15 cellular contexts compared by ENCODE assay signal in the genomic region with DNA sequence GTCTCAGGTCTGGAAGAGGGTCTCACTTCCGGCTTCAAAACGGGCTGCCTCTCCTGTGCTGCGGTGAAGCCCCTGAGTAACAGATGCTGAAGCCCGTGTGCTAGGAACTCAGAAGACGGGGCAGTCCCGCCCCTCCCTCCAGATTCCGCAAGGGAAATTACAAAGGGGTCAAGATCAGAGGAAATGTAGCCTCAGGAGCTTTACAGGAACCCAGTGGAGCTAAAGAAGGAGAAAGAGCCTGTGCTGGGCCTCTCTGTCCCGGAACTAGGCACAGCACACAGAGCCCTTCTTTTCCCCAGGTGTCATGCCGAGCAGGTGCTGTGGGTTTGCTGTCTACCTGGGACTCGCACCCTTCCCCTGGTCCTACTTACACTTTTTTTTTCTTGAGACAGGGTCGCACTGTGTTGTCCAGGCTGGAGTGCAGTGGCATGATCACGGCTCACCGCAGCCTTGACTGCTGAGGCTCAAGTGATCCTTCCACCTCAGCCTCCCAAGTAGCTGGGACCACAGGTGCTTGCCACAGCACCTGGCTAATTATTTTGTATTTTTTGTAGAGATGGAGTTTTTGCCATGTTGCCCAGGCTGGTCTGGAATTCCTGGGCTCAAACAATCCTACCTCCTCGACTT.
"Had no signal": no experiment of that assay in that cellular context is flagged by ENCODE, and none has a peak within 500 bp of the region (broad histone marks: within the 10 kb centered on the region; RNA-seq: fewer than 3 reads in every experiment).

No MANE protein-coding gene starts in this region.

- H3K36me3 Mint-ChIP-seq: activated naive CD4-positive, alpha-beta T cell treated with anti-CD3 and anti-CD28 coated beads, Interleukin-2, amount 50 U/mL, for 24 hours; T-cell had no signal

- H3K9me3 ChIP-seq: ascending aorta, esophagus squamous epithelium, heart right ventricle, left ventricle myocardium inferior, spleen, thyroid gland had no signal

- H3K4me3 ChIP-seq: ascending aorta, esophagus squamous epithelium, heart right ventricle, left ventricle myocardium inferior, spleen, thyroid gland had no signal

- ATAC-seq: heart right ventricle, T-cell had no signal

- H3K27ac ChIP-seq: ascending aorta, esophagus squamous epithelium, heart right ventricle, left ventricle myocardium inferior, spleen, thyroid gland had no signal

- H3K27me3 ChIP-seq: ascending aorta, esophagus squamous epithelium, thyroid gland had no signal

- H3K4me1 ChIP-seq: ascending aorta, esophagus squamous epithelium, left ventricle myocardium inferior, thyroid gland had no signal

- H3K36me3 ChIP-seq: ascending aorta, esophagus squamous epithelium, heart right ventricle, left ventricle myocardium inferior, spleen, thyroid gland had no signal

- H3K4me3 Mint-ChIP-seq: activated naive CD4-positive, alpha-beta T cell treated with anti-CD3 and anti-CD28 coated beads, Interleukin-2, amount 50 U/mL, for 24 hours; T-cell had no signal

- DNase-seq: activated CD4-positive, alpha-beta T cell treated with anti-CD3 and anti-CD28 coated beads, Interleukin-2, amount 50 U/mL, for 4 hours; activated CD4-positive, CD25-positive, alpha-beta regulatory T cell treated with anti-CD3 and anti-CD28 coated beads, Interleukin-2, amount 50 U/mL, for 72 hours; activated gamma-delta T cell; effector CD8-positive, alpha-beta T cell; esophagus squamous epithelium; heart right ventricle; kidney glomerular epithelial cell; left ventricle myocardium inferior; spleen; stimulated activated CD4-positive, alpha-beta T cell treated with anti-CD3 and anti-CD28 coated beads, Interleukin-4, amount 100 ng/mL, for 4 hours; stimulated activated naive CD4-positive, alpha-beta T cell; T-cell; thyroid gland had no signal

- H3K27me3 Mint-ChIP-seq: activated naive CD4-positive, alpha-beta T cell treated with anti-CD3 and anti-CD28 coated beads, Interleukin-2, amount 50 U/mL, for 24 hours; T-cell had no signal

- H3K27ac Mint-ChIP-seq: activated naive CD4-positive, alpha-beta T cell treated with anti-CD3 and anti-CD28 coated beads, Interleukin-2, amount 50 U/mL, for 24 hours; T-cell had no signal

- H3K9me3 Mint-ChIP-seq: activated naive CD4-positive, alpha-beta T cell treated with anti-CD3 and anti-CD28 coated beads, Interleukin-2, amount 50 U/mL, for 24 hours; T-cell had no signal
